Comparison of ENCODE assay signal across 23 cellular contexts in the genomic region with DNA sequence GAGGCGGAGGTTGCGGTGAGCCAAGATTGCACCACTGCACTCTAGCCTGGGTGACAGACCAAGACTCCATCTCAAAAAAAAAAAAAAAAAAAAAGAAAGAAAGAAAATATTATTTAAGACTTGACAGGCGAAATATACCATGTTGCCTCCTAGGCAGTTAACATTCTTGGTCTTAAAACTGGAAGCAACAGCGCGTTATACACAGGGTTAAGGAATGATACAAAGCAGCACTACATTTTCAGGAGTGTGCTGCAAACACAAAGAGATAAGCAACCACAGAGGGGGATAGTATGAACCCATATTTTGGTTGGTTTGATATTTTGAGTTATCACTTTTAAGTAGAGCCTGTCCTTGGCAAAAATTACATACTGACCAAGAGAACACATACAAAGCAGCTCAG.
"Had no signal": no experiment of that assay in that cellular context is flagged by ENCODE, and none has a peak within 500 bp of the region (broad histone marks: within the 10 kb centered on the region; RNA-seq: fewer than 3 reads in every experiment).

No MANE protein-coding gene starts in this region.

- H3K4me3 ChIP-seq: Peyer's patch, SJSA1, SK-N-MC had no signal

- FAIRE-seq: HepG2 had no signal

- DNase-seq: IMR-90, Kasumi-1, MM.1S, NCI-H1048, NCI-H1105, NCI-H1417, NCI-H1436 treated with DMSO at 0.1 percent for 48 hours, NCI-H1694, NCI-H1930, NCI-H2081, NCI-H2107, NCI-H2227 treated with DMSO at 0.1 percent for 48 hours, NCI-H524, NCI-H526 treated with DMSO at 0.1 percent for 48 hours, NCI-H774, PC-3, Peyer's patch, SIG-M5 had no signal

- H3K4me1 ChIP-seq: Peyer's patch, SJSA1 had no signal

- H3K27me3 ChIP-seq: Peyer's patch, SJSA1 had no signal

- H3K9me3 ChIP-seq: Peyer's patch, SJSA1 had no signal

- H3K27ac ChIP-seq: KMS-11, Peyer's patch, SJSA1, SK-N-MC had no signal

- H3K9ac ChIP-seq: KMS-11 had no signal

- ATAC-seq: HepG2, PC-3, Right ventricle myocardium inferior had no signal

- H3K36me3 ChIP-seq: Peyer's patch, SJSA1 had no signal

- H3K4me2 ChIP-seq: KMS-11 had no signal
